In the genomic region with DNA sequence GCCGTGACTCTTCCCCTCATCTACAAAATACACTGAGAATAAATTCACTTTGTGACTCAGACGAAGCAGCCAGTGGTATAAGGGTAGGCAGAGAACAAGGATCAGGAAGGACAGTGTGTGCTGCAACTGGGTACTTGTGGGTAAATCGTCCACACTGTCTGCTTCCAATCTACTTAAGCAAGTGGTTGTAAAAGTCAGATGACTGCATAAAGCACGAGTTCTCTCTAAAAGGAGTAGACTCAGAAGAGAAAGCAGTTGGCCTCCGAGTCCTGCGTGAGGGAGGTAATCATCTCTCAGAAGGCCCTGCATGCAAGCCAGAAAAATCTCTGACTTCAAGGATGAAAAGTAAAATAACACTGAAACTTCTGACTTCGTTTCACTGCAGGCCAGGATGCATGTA, we compare ENCODE assay signal across 13 cellular contexts. TPM values are rescaled to one million over a fixed set of nuclear protein-coding genes. Genes with fewer than 3 reads are reported as not detected.
A peak's percentile ranks its signal among the peaks of the same experiment; 100 is the strongest.
DNase-seq lines count a peak whose midpoint lies in the region; ATAC-seq and TF ChIP-seq lines count a peak whose summit lies in the region.
"Had no signal": no experiment of that assay in that cellular context is flagged by ENCODE, and none has a peak within 500 bp of the region (broad histone marks: within the 10 kb centered on the region; RNA-seq: fewer than 3 reads in every experiment).

No MANE protein-coding gene starts in this region.

- peaks cover 38% of the 10 kb centered on the region for H3K36me3 ChIP-seq in mesodermal cell (ENCODE audit: control insufficient read depth, insufficient read depth, low read length)
- H3K36me3 ChIP-seq in transverse colon, result peaks cover 0 to 4% (median 0%) of the 10 kb centered on the region in 4 donors

- TF ChIP-seq POLR2A in transverse colon (IDR thresholded peaks at IDR 0.05), result peak; percentile 35

- WGBS in mesodermal cell (ENCODE audit: insufficient coverage in 2 of 2), 2 experiments, result 85 to 90% methylated on average over 4 to 5 of the region's 7 CpGs
- WGBS in transverse colon (ENCODE audit: low coverage in 1 of 2), 2 donors, result 23 to 47% methylated on average over 2 to 7 of the region's 7 CpGs

- intact Hi-C loops in transverse colon (cut with DNase I; ENCODE audit: low total_unique reads), result no loop called here

- H3K27ac ChIP-seq in mesodermal cell (ENCODE audit: low read depth, low read length, severe bottlenecking) (peak overlapping the region; percentile 18), transverse colon (peak overlapping the region; percentile 76 to 84 (median 78)), substantia nigra (ENCODE audit: low read depth, low read length, poor library complexity, severe bottlenecking) (no peak overlapping the region)
- H3K27ac ChIP-seq: SJCRH30 had no signal

- in situ Hi-C loops in transverse colon (cut with MboI; ENCODE audit: low pct_ligation_motif_present in 1 of 4, low pct_unique_long_range_greater_than_20kb in 1 of 4, low sequenced_read_pairs in 3 of 4), result loop anchor here in 1 of 4 donors (10.0 kb wide), 1 partner anchor 194 kb away; no protein-coding TSS in a partner anchor

- ATAC-seq in HG03097 (IDR thresholded peaks at IDR 0.05; ENCODE audit: low FRiP score, unreplicated experiment) (no peak), GM18502 (IDR thresholded peaks at IDR 0.05; ENCODE audit: poor library complexity, unreplicated experiment) (no peak)
- ATAC-seq: activated CD4-positive, alpha-beta T cell treated with anti-CD3 and anti-CD28 coated beads for 36 hours had no signal

- peaks cover 4% of the 10 kb centered on the region for H3K4me1 ChIP-seq in mesodermal cell (ENCODE audit: control insufficient read depth, insufficient read depth, low read length, poor library complexity, severe bottlenecking)
- H3K4me1 ChIP-seq in transverse colon, result peaks cover 7 to 28% (median 21%) of the 10 kb centered on the region in 4 donors
- H3K4me1 ChIP-seq: SJCRH30 had no signal

- peak; percentile 29 for DNase-seq in DMS79 treated with DMSO at 0.1 percent for 48 hours (lab: John Stamatoyannopoulos, UW)
- no peak for DNase-seq in DMS79 (lab: John Stamatoyannopoulos, UW)
- DNase-seq in fibroblast of pulmonary artery (ENCODE audit: low read depth), result peak; percentile 44
- DNase-seq in transverse colon, result peak; percentile 48
- no peak for DNase-seq in substantia nigra (lab: John Stamatoyannopoulos, UW)
- DNase-seq: 8988T; activated CD4-positive, alpha-beta T cell treated with anti-CD3 and anti-CD28 coated beads for 36 hours; NCI-H526 treated with DMSO at 0.1 percent for 48 hours; retina; SJCRH30 had no signal

- H3K9me3 ChIP-seq in mesodermal cell (ENCODE audit: control insufficient read depth, low read length), result no peaks in the 10 kb centered on the region
- no peaks in the 10 kb centered on the region for H3K9me3 ChIP-seq in transverse colon
- H3K9me3 ChIP-seq: SJCRH30 had no signal

- H3K4me3 ChIP-seq in fibroblast of pulmonary artery (replicated peaks; ENCODE audit: low read depth, low read length) (no peak overlapping the region), mesodermal cell (ENCODE audit: extremely low read depth, insufficient read depth, low read length, poor library complexity, severe bottlenecking) (no peak overlapping the region), transverse colon (no peak overlapping the region)
- H3K4me3 ChIP-seq: SJCRH30 had no signal

- peak; percentile 95 for TF ChIP-seq EP300 in transverse colon (IDR thresholded peaks at IDR 0.05; ENCODE audit: low read depth)

- TF ChIP-seq CTCF in fibroblast of pulmonary artery (IDR thresholded peaks at IDR 0.05; ENCODE audit: low read length, missing control alignments), result no peak
- no peak for TF ChIP-seq CTCF in transverse colon (IDR thresholded peaks at IDR 0.05)

- no peaks in the 10 kb centered on the region for H3K27me3 ChIP-seq in transverse colon
- H3K27me3 ChIP-seq: SJCRH30 had no signal

RNA-seq across cellular contexts. Expression of a gene that starts 43.1 kb away (rescaled TPM):
- 24.9 TPM for polyA plus RNA-seq in mesodermal cell (2013, experiment 1 of 2)
- polyA plus RNA-seq in mesodermal cell (2013, experiment 2 of 2), result 21.2 TPM
- total RNA-seq in transverse colon, result 10 to 100 TPM; 53.0 to 69.9 (median 54.7) TPM

Comparison
In these comparisons a context has a peak if more than half of its experiments do, and no peak if none do; other contexts are left out.
1. DNase-seq: peak in DMS79 treated with DMSO at 0.1 percent for 48 hours (single experiment), fibroblast of pulmonary artery (single experiment) and transverse colon (single experiment); none in DMS79 (single experiment) and substantia nigra (0 of 49).